ENCODE assay signal across 1 cellular context in genomic region chr7:74462707-74463100, GRCh38.
TF ChIP-seq lines count a peak whose summit lies in the region.

No MANE protein-coding gene starts in this region.

TF ChIP-seq in Ishikawa, 13 proteins besides CTCF, POLR2A, EP300 and RAD21 (continued from another document):
- TF ChIP-seq REST (IDR thresholded peaks at IDR 0.05; ENCODE audit: low read depth): no peak
TF ChIP-seq in Ishikawa: peak in this region for 1.
